Comparison of ENCODE assay signal across 8 cellular contexts in the genomic region with DNA sequence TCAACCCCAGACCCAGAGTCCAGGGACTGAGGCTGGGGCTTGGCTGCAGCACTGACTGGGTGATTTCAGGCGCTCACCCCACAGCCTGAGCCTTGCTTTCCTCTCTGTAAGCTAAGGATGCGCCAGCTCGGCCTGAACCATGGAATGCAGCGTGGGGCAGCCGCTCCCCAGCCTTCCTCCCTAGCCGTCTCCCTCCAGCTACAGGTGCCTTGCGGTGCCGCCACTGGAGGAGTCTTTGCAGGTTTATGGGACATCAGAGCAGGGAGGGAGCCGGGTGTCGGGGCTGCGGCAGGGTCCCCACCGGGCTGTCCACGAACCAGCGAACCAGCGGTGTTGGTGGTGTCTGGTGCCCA. TPM values are rescaled to one million over a fixed set of nuclear protein-coding genes. Genes with fewer than 3 reads are reported as not detected.
A peak's percentile ranks its signal among the peaks of the same experiment; 100 is the strongest.
DNase-seq lines count a peak whose midpoint lies in the region; ATAC-seq and TF ChIP-seq lines count a peak whose summit lies in the region.

No MANE protein-coding gene starts in this region.

- no peak overlapping the region for H3K23ac ChIP-seq in H9 (ENCODE audit: insufficient read length, low read depth, low read length)

- peaks cover 60% of the 10 kb centered on the region for H3K27me3 Mint-ChIP-seq in H9 (ENCODE audit: low read depth)

- DNase-seq in H9: peak; percentile 65
- DNase-seq in adrenal gland: peak in 2 of 7 donors; percentile 37 to 53
- peak; percentile 17 for DNase-seq in kidney tubule cell (ENCODE audit: low spot score)
- DNase-seq in stimulated activated effector memory CD8-positive, alpha-beta T cell treated with anti-CD3 and anti-CD28 coated beads, Interleukin-12 subunit alpha, Interleukin-12 subunit beta, amount 100 ng/mL, for 72 hours (ENCODE audit: low spot score in 2 of 2): no peak
- no peak for DNase-seq in hypothalamus (lab: John Stamatoyannopoulos, UW)
- DNase-seq in DMS53 (lab: John Stamatoyannopoulos, UW): no peak
- DNase-seq in NCI-H2107 (lab: John Stamatoyannopoulos, UW): no peak

- intact Hi-C loops in adrenal gland (cut with DNase I): no loop called here

- no peak overlapping the region for H4K91ac ChIP-seq in H9 (ENCODE audit: insufficient read length, low read depth, low read length)

- H3K79me1 ChIP-seq in H9 (ENCODE audit: insufficient read depth, low read depth, low read length, poor library complexity, severe bottlenecking): no peaks in the 10 kb centered on the region

- H3T11ph ChIP-seq in H9 (ENCODE audit: low read length): no peak overlapping the region

- H3K4me3 Mint-ChIP-seq in H9: peak overlapping the region; percentile 63 to 76
- H3K4me3 Mint-ChIP-seq in stimulated activated effector memory CD8-positive, alpha-beta T cell treated with anti-CD3 and anti-CD28 coated beads, Interleukin-12 subunit alpha, Interleukin-12 subunit beta, amount 100 ng/mL, for 72 hours: peak overlapping the region; percentile 72

- no peak overlapping the region for H2AK5ac ChIP-seq in H9 (ENCODE audit: insufficient read length, low read length)

- H4K5ac ChIP-seq in H9 (ENCODE audit: insufficient read length, low read depth, low read length): no peak overlapping the region

- peak overlapping the region in 2 of 4 donors; percentile 56 to 61 for H3K4me3 ChIP-seq in adrenal gland

- no peaks in the 10 kb centered on the region for H3K9me3 ChIP-seq in H9 (ENCODE audit: control insufficient read depth, low read depth, low read length)
- no peaks in the 10 kb centered on the region for H3K9me3 ChIP-seq in adrenal gland (replicated peaks in 1 of 3)

- no peaks in the 10 kb centered on the region; a peak in 1 of 5 replicates for H3K9me3 Mint-ChIP-seq in H9
- no peaks in the 10 kb centered on the region for H3K9me3 Mint-ChIP-seq in stimulated activated effector memory CD8-positive, alpha-beta T cell treated with anti-CD3 and anti-CD28 coated beads, Interleukin-12 subunit alpha, Interleukin-12 subunit beta, amount 100 ng/mL, for 72 hours

- H3K56ac ChIP-seq in H9 (ENCODE audit: insufficient read length, low read depth, low read length): no peak overlapping the region

- no peak overlapping the region for H3K27ac Mint-ChIP-seq in H9
- H3K27ac Mint-ChIP-seq in stimulated activated effector memory CD8-positive, alpha-beta T cell treated with anti-CD3 and anti-CD28 coated beads, Interleukin-12 subunit alpha, Interleukin-12 subunit beta, amount 100 ng/mL, for 72 hours: no peak overlapping the region

- peak overlapping the region; percentile 72; the same call in 1 of the 2 replicates for H3K14ac ChIP-seq in H9 (ENCODE audit: insufficient read depth, low read length)

- TF ChIP-seq CTCF in H9 (conservative IDR thresholded peaks at IDR 0.05) (no peak), adrenal gland (IDR thresholded peaks at IDR 0.05) (no peak)

- no peak overlapping the region for H2BK5ac ChIP-seq in H9 (ENCODE audit: insufficient read length, low read length)

- H3K4ac ChIP-seq in H9 (ENCODE audit: low read depth, low read length): no peak overlapping the region

- TF ChIP-seq POLR2A in adrenal gland (IDR thresholded peaks at IDR 0.05): no peak

- no peak overlapping the region for H2BK12ac ChIP-seq in H9 (ENCODE audit: insufficient read length, low read depth, low read length)

- no peaks in the 10 kb centered on the region for H3K4me1 ChIP-seq in H9 (ENCODE audit: insufficient read depth, low read length)
- H3K4me1 ChIP-seq in adrenal gland (replicated peaks in 1 of 2): peaks cover 13 to 19% of the 10 kb centered on the region in 2 donors

- peaks cover 10% of the 10 kb centered on the region in 2 experiments for H3K4me1 Mint-ChIP-seq in H9
- H3K4me1 Mint-ChIP-seq in stimulated activated effector memory CD8-positive, alpha-beta T cell treated with anti-CD3 and anti-CD28 coated beads, Interleukin-12 subunit alpha, Interleukin-12 subunit beta, amount 100 ng/mL, for 72 hours: peaks cover 59% of the 10 kb centered on the region

- H3K23me2 ChIP-seq in H9 (ENCODE audit: insufficient read length, low read depth, low read length, poor library complexity, severe bottlenecking): peaks cover 16% of the 10 kb centered on the region

- ATAC-seq in stimulated activated effector memory CD8-positive, alpha-beta T cell treated with anti-CD3 and anti-CD28 coated beads, Interleukin-12 subunit alpha, Interleukin-12 subunit beta, amount 100 ng/mL, for 72 hours: peak; percentile 42
- no peak for ATAC-seq in GM21723 (IDR thresholded peaks at IDR 0.05; ENCODE audit: unreplicated experiment)

- no peaks in the 10 kb centered on the region for H3K79me2 ChIP-seq in H9 (ENCODE audit: insufficient read depth, low read length)

- H4K20me1 ChIP-seq in H9 (ENCODE audit: control insufficient read depth, insufficient read depth, insufficient read length): no peaks in the 10 kb centered on the region

- H2BK20ac ChIP-seq in H9 (ENCODE audit: low read depth, low read length, poor library complexity, severe bottlenecking): no peak overlapping the region

- no peak overlapping the region for H2AFZ ChIP-seq in H9 (ENCODE audit: low read length)

- no peak overlapping the region for H2BK15ac ChIP-seq in H9 (ENCODE audit: low read depth, low read length)

- peak overlapping the region; percentile 92 for H3K4me2 ChIP-seq in H9 (ENCODE audit: insufficient read depth, insufficient read length, low read length)

- no peak overlapping the region for H2BK120ac ChIP-seq in H9 (ENCODE audit: low read depth, low read length, poor library complexity, severe bottlenecking)

- no peak overlapping the region for H3K18ac ChIP-seq in H9 (ENCODE audit: insufficient read length, low read depth, low read length)

- no peaks in the 10 kb centered on the region for H3K36me3 ChIP-seq in adrenal gland (replicated peaks in 1 of 2)

- H3K36me3 Mint-ChIP-seq in H9 (ENCODE audit: insufficient read depth in 1 of 3, low read depth in 3 of 3): no peaks in the 10 kb centered on the region; a peak in 1 of 7 replicates
- H3K36me3 Mint-ChIP-seq in stimulated activated effector memory CD8-positive, alpha-beta T cell treated with anti-CD3 and anti-CD28 coated beads, Interleukin-12 subunit alpha, Interleukin-12 subunit beta, amount 100 ng/mL, for 72 hours: peaks cover under 1% of the 10 kb centered on the region

- no peak overlapping the region for H4K8ac ChIP-seq in H9 (replicated peaks; ENCODE audit: insufficient read length, low read depth, low read length)

- H3K27ac ChIP-seq in H9 (ENCODE audit: insufficient read length, low read depth, low read length): no peak overlapping the region
- peak overlapping the region in 3 of 5 donors; percentile 70 to 81 (median 71) for H3K27ac ChIP-seq in adrenal gland

- H3K9ac ChIP-seq in H9 (ENCODE audit: extremely low read depth, insufficient read length, low read length): no peak overlapping the region

- WGBS in H9 (ENCODE audit: extremely low coverage, insufficient read length, low lambda C conversion rate): no CpG with 5 or more reads among the region's 15 CpGs
- WGBS in adrenal gland, 4 donors: 10 to 54% (median 34%) methylated on average over 2 to 15 of the region's 15 CpGs

- H3K27me3 ChIP-seq in H9 (ENCODE audit: insufficient read depth, low read length) (peaks cover 15% of the 10 kb centered on the region; the same call in 1 of the 2 replicates), adrenal gland (no peaks in the 10 kb centered on the region)

RNA-seq across cellular contexts. Expression of a gene that starts 19.4 kb away (rescaled TPM):
- total RNA-seq in H9 (2021): 92.8 and 93.0 TPM in 2 replicates
- 100 to 1,000 TPM in 6 of 8 donors, 10 to 100 TPM in 2; 66.5 to 216 (median 153) TPM for total RNA-seq in adrenal gland
- polyA plus RNA-seq in adrenal gland: 100 to 1,000 TPM; 105 to 143 (median 128) TPM

Comparison
In these comparisons a context has a peak if more than half of its experiments do, and no peak if none do; other contexts are left out.
1. DNase-seq: peak in H9 (single experiment) and kidney tubule cell (single experiment); none in stimulated activated effector memory CD8-positive, alpha-beta T cell treated with anti-CD3 and anti-CD28 coated beads, Interleukin-12 subunit alpha, Interleukin-12 subunit beta, amount 100 ng/mL, for 72 hours (0 of 2), hypothalamus (0 of 51), DMS53 (single experiment) and NCI-H2107 (single experiment).